In genomic region chr7:132210821-132211220, GRCh38 we compare ENCODE assay signal across 6 cellular contexts.
"Had no signal": no experiment of that assay in that cellular context is flagged by ENCODE, and none has a peak within 500 bp of the region (broad histone marks: within the 10 kb centered on the region; RNA-seq: fewer than 3 reads in every experiment).

No MANE protein-coding gene starts in this region.

- H3K4me2 ChIP-seq: GM23338 had no signal

- H3K4me3 ChIP-seq: GM23338, K562 had no signal

- H3K27ac Mint-ChIP-seq: H9, HFFc6 had no signal

- H3K4me3 Mint-ChIP-seq: GM23338, H9, HFFc6 had no signal

- H3K9me3 Mint-ChIP-seq: GM23338, H9, HFFc6 had no signal

- ATAC-seq: GM23338, K562 had no signal

- DNase-seq: H9, HCEC 1CT, HFFc6, IMR-90 had no signal
